25 cellular contexts compared by ENCODE assay signal in genomic region chr17:17485420-17485819, GRCh38. TPM values are rescaled to one million over a fixed set of nuclear protein-coding genes. Genes with fewer than 3 reads are reported as not detected.
A peak's percentile ranks its signal among the peaks of the same experiment; 100 is the strongest.
DNase-seq lines count a peak whose midpoint lies in the region; ATAC-seq and TF ChIP-seq lines count a peak whose summit lies in the region.
"Had no signal": no experiment of that assay in that cellular context is flagged by ENCODE, and none has a peak within 500 bp of the region (broad histone marks: within the 10 kb centered on the region; RNA-seq: fewer than 3 reads in every experiment).

No MANE protein-coding gene starts in this region.

- H3K4me3 Mint-ChIP-seq in activated CD4-positive, alpha-beta T cell treated with anti-CD3 and anti-CD28 coated beads, Interleukin-2, amount 10 ng/mL, durations not matched to agents 7 days and 5 days, result no peak overlapping the region
- no peak overlapping the region for H3K4me3 Mint-ChIP-seq in chondrocyte (ENCODE audit: unreplicated experiment)
- H3K4me3 Mint-ChIP-seq in stimulated activated naive B cell treated with anti-CD40 and anti-IgM and Interleukin-4, amounts not matched to agents 10 μg/mL and 1 μg/mL and 100 μg/mL, for 72 hours, result no peak overlapping the region
- H3K4me3 Mint-ChIP-seq: brain; CD4-positive, alpha-beta memory T cell; stimulated activated naive CD8-positive, alpha-beta T cell treated with anti-CD3 and anti-CD28 coated beads, Interleukin-15, Interleukin-2, amounts not matched to agents 100 ng/mL and 50 ng/mL, for 24 hours had no signal

- no peaks in the 10 kb centered on the region for H3K9me3 Mint-ChIP-seq in activated CD4-positive, alpha-beta T cell treated with anti-CD3 and anti-CD28 coated beads, Interleukin-2, amount 10 ng/mL, durations not matched to agents 7 days and 5 days
- H3K9me3 Mint-ChIP-seq in chondrocyte (ENCODE audit: low read depth), result no peaks in the 10 kb centered on the region
- H3K9me3 Mint-ChIP-seq in stimulated activated naive B cell treated with anti-CD40 and anti-IgM and Interleukin-4, amounts not matched to agents 10 μg/mL and 1 μg/mL and 100 μg/mL, for 72 hours, result no peaks in the 10 kb centered on the region
- H3K9me3 Mint-ChIP-seq: brain; stimulated activated naive CD8-positive, alpha-beta T cell treated with anti-CD3 and anti-CD28 coated beads, Interleukin-15, Interleukin-2, amounts not matched to agents 100 ng/mL and 50 ng/mL, for 24 hours had no signal

- POLR2A ChIA-PET in activated CD4-positive, alpha-beta T cell treated with anti-CD3 and anti-CD28 coated beads, Interleukin-2, amount 10 ng/mL, durations not matched to agents 7 days and 5 days (lab: Charles Lee), result no interaction called here

- no peak for TF ChIP-seq CTCF in chondrocyte (IDR thresholded peaks at IDR 0.05)

- H3K4me1 Mint-ChIP-seq in activated CD4-positive, alpha-beta T cell treated with anti-CD3 and anti-CD28 coated beads, Interleukin-2, amount 10 ng/mL, durations not matched to agents 7 days and 5 days, result peaks cover 50% of the 10 kb centered on the region
- H3K4me1 Mint-ChIP-seq in chondrocyte (ENCODE audit: low read depth), result peaks cover 12% of the 10 kb centered on the region
- peaks cover 23 to 47% of the 10 kb centered on the region in 2 donors for H3K4me1 Mint-ChIP-seq in stimulated activated naive B cell treated with anti-CD40 and anti-IgM and Interleukin-4, amounts not matched to agents 10 μg/mL and 1 μg/mL and 100 μg/mL, for 72 hours

- H3K36me3 Mint-ChIP-seq in activated CD4-positive, alpha-beta T cell treated with anti-CD3 and anti-CD28 coated beads, Interleukin-2, amount 10 ng/mL, durations not matched to agents 7 days and 5 days (ENCODE audit: low read depth), result peaks cover 38% of the 10 kb centered on the region
- peaks cover 8% of the 10 kb centered on the region for H3K36me3 Mint-ChIP-seq in chondrocyte (ENCODE audit: low read depth)
- peaks cover 43 to 46% of the 10 kb centered on the region in 2 donors for H3K36me3 Mint-ChIP-seq in stimulated activated naive B cell treated with anti-CD40 and anti-IgM and Interleukin-4, amounts not matched to agents 10 μg/mL and 1 μg/mL and 100 μg/mL, for 72 hours

- no peak for DNase-seq in activated CD4-positive, alpha-beta T cell treated with anti-CD3 and anti-CD28 coated beads, Interleukin-2, amount 10 ng/mL, durations not matched to agents 7 days and 5 days
- DNase-seq in activated CD4-positive, alpha-beta T cell treated with anti-CD3 and anti-CD28 coated beads, Interleukin-2, amount 50 U/mL, for 1 hour, result no peak
- DNase-seq in chondrocyte (ENCODE audit: low spot score), result peak; percentile 29
- DNase-seq in left ventricle myocardium superior, result no peak
- DNase-seq in stimulated activated naive B cell treated with anti-CD40 and anti-IgM and Interleukin-4, amounts not matched to agents 10 μg/mL and 1 μg/mL and 100 μg/mL, for 72 hours, result no peak
- no peak for DNase-seq in NCI-H446 treated with DMSO at 0.1 percent for 48 hours (lab: John Stamatoyannopoulos, UW)
- no peak for DNase-seq in activated T-cell treated with anti-CD3 and anti-CD28 coated beads, Interleukin-2, amount 50 U/mL, for 1 hour
- DNase-seq: 8988T; activated CD4-positive, alpha-beta T cell treated with anti-CD3 and anti-CD28 coated beads, Interleukin-2, amount 50 U/mL, for 48 hours; activated gamma-delta T cell; CD4-positive, alpha-beta memory T cell; effector CD8-positive, alpha-beta T cell; GM23248; kidney glomerular epithelial cell; mammary epithelial cell; NCI-H510A treated with DMSO at 0.1 percent for 48 hours; PC-9; SHP77 treated with DMSO at 0.1 percent for 48 hours; T-helper 9 cell; uterus had no signal

- ATAC-seq in left ventricle myocardium superior, result peak; percentile 23
- ATAC-seq in stimulated activated naive B cell treated with anti-CD40 and anti-IgM and Interleukin-4, amounts not matched to agents 10 μg/mL and 1 μg/mL and 100 μg/mL, for 72 hours (replicated peaks), result no peak
- ATAC-seq in GM18517 (IDR thresholded peaks at IDR 0.05; ENCODE audit: unreplicated experiment), result no peak

- no peaks in the 10 kb centered on the region for H3K27me3 Mint-ChIP-seq in activated CD4-positive, alpha-beta T cell treated with anti-CD3 and anti-CD28 coated beads, Interleukin-2, amount 10 ng/mL, durations not matched to agents 7 days and 5 days
- H3K27me3 Mint-ChIP-seq in chondrocyte (ENCODE audit: low read depth), result no peaks in the 10 kb centered on the region
- H3K27me3 Mint-ChIP-seq in stimulated activated naive B cell treated with anti-CD40 and anti-IgM and Interleukin-4, amounts not matched to agents 10 μg/mL and 1 μg/mL and 100 μg/mL, for 72 hours, result no peaks in the 10 kb centered on the region
- H3K27me3 Mint-ChIP-seq: brain; CD4-positive, alpha-beta memory T cell; progenitor cell of endocrine pancreas; stimulated activated naive CD8-positive, alpha-beta T cell treated with anti-CD3 and anti-CD28 coated beads, Interleukin-15, Interleukin-2, amounts not matched to agents 100 ng/mL and 50 ng/mL, for 24 hours had no signal

- intact Hi-C loops in left ventricle myocardium superior (cut with micrococcal nuclease), result no loop called here

- H3K27ac Mint-ChIP-seq in activated CD4-positive, alpha-beta T cell treated with anti-CD3 and anti-CD28 coated beads, Interleukin-2, amount 10 ng/mL, durations not matched to agents 7 days and 5 days, result peak overlapping the region; percentile 42
- H3K27ac Mint-ChIP-seq in chondrocyte (ENCODE audit: unreplicated experiment), result no peak overlapping the region
- peak overlapping the region; percentile 10 for H3K27ac Mint-ChIP-seq in stimulated activated naive B cell treated with anti-CD40 and anti-IgM and Interleukin-4, amounts not matched to agents 10 μg/mL and 1 μg/mL and 100 μg/mL, for 72 hours
- H3K27ac Mint-ChIP-seq: progenitor cell of endocrine pancreas; stimulated activated naive CD8-positive, alpha-beta T cell treated with anti-CD3 and anti-CD28 coated beads, Interleukin-15, Interleukin-2, amounts not matched to agents 100 ng/mL and 50 ng/mL, for 24 hours had no signal

- CTCF ChIA-PET in activated CD4-positive, alpha-beta T cell treated with anti-CD3 and anti-CD28 coated beads, Interleukin-2, amount 10 ng/mL, durations not matched to agents 7 days and 5 days (lab: Charles Lee), result no interaction called here

RNA-seq across cellular contexts. Expression of gene MED9, which starts 8.6 kb away (rescaled TPM):
- total RNA-seq in activated CD4-positive, alpha-beta T cell treated with anti-CD3 and anti-CD28 coated beads, Interleukin-2, amount 10 ng/mL, durations not matched to agents 7 days and 5 days, result 10 to 100 TPM; 14.3 to 14.6 TPM
- total RNA-seq in chondrocyte, result 6.7 to 7.9 TPM (median 7.9 TPM) in 3 replicates
- 42.0 TPM for total RNA-seq in left ventricle myocardium superior

RNA-seq across cellular contexts. Expression of gene RASD1, which starts 10.8 kb away (rescaled TPM):
- total RNA-seq in activated CD4-positive, alpha-beta T cell treated with anti-CD3 and anti-CD28 coated beads, Interleukin-2, amount 10 ng/mL, durations not matched to agents 7 days and 5 days, result under 1 TPM; 0.29 to 0.42 TPM
- total RNA-seq in chondrocyte (0.31 to 0.72 TPM (median 0.42 TPM) in 3 replicates), left ventricle myocardium superior (50.8 TPM)
- total RNA-seq: LHCN-M2 had no signal

Comparison
In these comparisons a context has a peak if more than half of its experiments do, and no peak if none do; other contexts are left out.
1. RNA of gene RASD1, which starts 10.8 kb away (total RNA-seq): 50.8 TPM in left ventricle myocardium superior (single experiment); 0.31 to 0.72 TPM in chondrocyte and 0.29 to 0.42 TPM in activated CD4-positive, alpha-beta T cell treated with anti-CD3 and anti-CD28 coated beads, Interleukin-2, amount 10 ng/mL, durations not matched to agents 7 days and 5 days; every median in the first group is over 10 times any median in the second.